ENCODE assay signal across 11 cellular contexts in genomic region chr17:43831633-43832032, GRCh38. TPM values are rescaled to one million over a fixed set of nuclear protein-coding genes. Genes with fewer than 3 reads are reported as not detected.
DNase-seq lines count a peak whose midpoint lies in the region; ATAC-seq and TF ChIP-seq lines count a peak whose summit lies in the region.
"Had no signal": no experiment of that assay in that cellular context is flagged by ENCODE, and none has a peak within 500 bp of the region (broad histone marks: within the 10 kb centered on the region; RNA-seq: fewer than 3 reads in every experiment).

No MANE protein-coding gene starts in this region.

- no peaks in the 10 kb centered on the region for H3K9me2 ChIP-seq in SK-N-SH

- ATAC-seq in SK-N-SH treated with all-trans-retinoic acid at 6 μM for 48 hours (no peak), HG03354 (IDR thresholded peaks at IDR 0.05; ENCODE audit: poor library complexity, severe bottlenecking, unreplicated experiment) (no peak)

- H3K9me3 ChIP-seq in SK-N-SH (no peaks in the 10 kb centered on the region), osteoblast (ENCODE audit: low read depth, low read length) (no peaks in the 10 kb centered on the region)
- H3K9me3 ChIP-seq: adrenal gland had no signal

- H3K4me2 ChIP-seq in SK-N-SH (peak overlapping the region; percentile 93; the same call in 1 of the 2 replicates), osteoblast (ENCODE audit: insufficient read depth, low read length) (no peak overlapping the region)

- H3K4me1 ChIP-seq in SK-N-SH (ENCODE audit: control insufficient read depth in 1 of 2, insufficient read depth in 2 of 2, low read depth in 1 of 2, low read length in 1 of 2) (peaks cover 0 to 9% of the 10 kb centered on the region in 2 experiments; a peak in 1 of 4 replicates), osteoblast (ENCODE audit: insufficient read depth, low read length) (peaks cover 14% of the 10 kb centered on the region)

- TF ChIP-seq CTCF in SK-N-SH (IDR thresholded peaks at IDR 0.05) (no peak), RWPE1 (conservative IDR thresholded peaks at IDR 0.05; ENCODE audit: low read depth) (no peak), osteoblast (IDR thresholded peaks at IDR 0.05; ENCODE audit: extremely low read depth, low read depth, low read length) (no peak)

- DNase-seq in SK-N-SH (no peak), RWPE1 (ENCODE audit: low spot score) (no peak), cardiac septum (ENCODE audit: low spot score) (peak; percentile 83), osteoblast (ENCODE audit: insufficient read length, low spot score, missing footprints) (peak; percentile 76), COR-L47 (lab: John Stamatoyannopoulos, UW) (no peak)
- DNase-seq in stimulated activated CD4-positive, alpha-beta T cell treated with anti-CD3 and anti-CD28 coated beads, Interleukin-4, amount 100 ng/mL, for 24 hours: no peak
- DNase-seq: adrenal gland, small intestine had no signal

- POLR2A ChIA-PET in SK-N-SH (lab: Yijun Ruan, JAX): no interaction called here
- POLR2A ChIA-PET in RWPE1 (lab: Yijun Ruan, JAX; ENCODE audit: low non-redundant PET): interaction anchor here (0.6 kb wide), 1 partner anchor 53 kb away, joined by 3 read pairs; the partner anchor contains the start of gene DUSP3

- H2AFZ ChIP-seq in SK-N-SH (ENCODE audit: low read depth) (no peak overlapping the region), osteoblast (ENCODE audit: low read length) (no peak overlapping the region)

- H3K79me2 ChIP-seq in SK-N-SH (ENCODE audit: insufficient read depth) (peaks cover 10% of the 10 kb centered on the region; the same call in 1 of the 2 replicates), osteoblast (ENCODE audit: insufficient read depth, low read length) (no peaks in the 10 kb centered on the region)

- no peak for TF ChIP-seq RAD21 in SK-N-SH (IDR thresholded peaks at IDR 0.05; ENCODE audit: low read length)

- WGBS in SK-N-SH (ENCODE audit: low lambda C conversion rate): 100% methylated on average over 3 of the region's 8 CpGs

- CTCF ChIA-PET in SK-N-SH (lab: Yijun Ruan, JAX): interaction anchor here (1.0 to 3.7 kb wide), 4 partner anchors 8 to 47 kb away, joined by 3 to 33 read pairs (median 4); partner anchors contain the start of gene CD300LG
- CTCF ChIA-PET in RWPE1 (lab: Yijun Ruan, JAX): interaction anchor here (0.5 kb wide), 1 partner anchor 41 kb away, joined by 8 read pairs; no protein-coding TSS in a partner anchor

- intact Hi-C loops in cardiac septum (cut with DNase I): loop anchor here (5.0 kb wide), 1 partner anchor 54 kb away; the partner anchor contains the start of gene DUSP3

- peaks cover 9 to 30% of the 10 kb centered on the region in 2 experiments for H3K36me3 ChIP-seq in SK-N-SH (replicated peaks in 1 of 2; ENCODE audit: control insufficient read depth in 1 of 2, insufficient read depth in 2 of 2, low read length in 1 of 2)
- peaks cover 12% of the 10 kb centered on the region for H3K36me3 ChIP-seq in osteoblast (ENCODE audit: insufficient read depth, low read length)
- H3K36me3 ChIP-seq: adrenal gland had no signal

- TF ChIP-seq EP300 in SK-N-SH (IDR thresholded peaks at IDR 0.05; ENCODE audit: borderline replicate concordance in 1 of 2, low read depth in 1 of 2, low read length in 1 of 2): no peak

- no peak overlapping the region for H3K4me3 ChIP-seq in SK-N-SH (ENCODE audit: low read depth in 2 of 2, low read length in 1 of 2)
- no peak overlapping the region for H3K4me3 ChIP-seq in osteoblast (ENCODE audit: insufficient read depth, low read length)

- H3K27ac ChIP-seq in SK-N-SH (ENCODE audit: low read depth in 2 of 2, low read length in 1 of 2): no peak overlapping the region
- peak overlapping the region; percentile 70; the same call in 1 of the 2 replicates for H3K27ac ChIP-seq in RWPE1
- H3K27ac ChIP-seq in osteoblast (ENCODE audit: low read depth, low read length): no peak overlapping the region
- H3K27ac ChIP-seq: adrenal gland, KMS-11 had no signal

- H3K27me3 ChIP-seq in SK-N-SH (ENCODE audit: insufficient read depth) (no peaks in the 10 kb centered on the region), osteoblast (ENCODE audit: insufficient read depth, low read length) (no peaks in the 10 kb centered on the region)
- H3K27me3 ChIP-seq: adrenal gland had no signal

- H3K9ac ChIP-seq in SK-N-SH: no peak overlapping the region

- no peaks in the 10 kb centered on the region for H3F3A ChIP-seq in SK-N-SH (replicated peaks; ENCODE audit: insufficient read depth)

- H4K20me1 ChIP-seq in SK-N-SH (ENCODE audit: insufficient read depth) (no peaks in the 10 kb centered on the region), osteoblast (ENCODE audit: insufficient read depth, low read length) (peaks cover 3% of the 10 kb centered on the region)

TF ChIP-seq in SK-N-SH, 30 proteins besides CTCF, POLR2A, EP300 and RAD21 (continues in another document):
- TF ChIP-seq RCOR1 (IDR thresholded peaks at IDR 0.05; ENCODE audit: low read length): no peak
- TF ChIP-seq MEF2A (IDR thresholded peaks at IDR 0.05; ENCODE audit: borderline replicate concordance, low read depth): no peak
- no peak for TF ChIP-seq FOXJ3 (CRISPR knock-in tag; IDR thresholded peaks at IDR 0.05)
- no peak for TF ChIP-seq JUND (IDR thresholded peaks at IDR 0.05)
- TF ChIP-seq PBX3 (IDR thresholded peaks at IDR 0.05): no peak
- no peak for TF ChIP-seq EZH2phosphoT487 (IDR thresholded peaks at IDR 0.05; ENCODE audit: borderline replicate concordance, low read depth)
- TF ChIP-seq GABPA (IDR thresholded peaks at IDR 0.05; ENCODE audit: low read depth): no peak
- no peak for TF ChIP-seq NRF1 (IDR thresholded peaks at IDR 0.05; ENCODE audit: low read depth, low read length)
- TF ChIP-seq, protein P1, sequence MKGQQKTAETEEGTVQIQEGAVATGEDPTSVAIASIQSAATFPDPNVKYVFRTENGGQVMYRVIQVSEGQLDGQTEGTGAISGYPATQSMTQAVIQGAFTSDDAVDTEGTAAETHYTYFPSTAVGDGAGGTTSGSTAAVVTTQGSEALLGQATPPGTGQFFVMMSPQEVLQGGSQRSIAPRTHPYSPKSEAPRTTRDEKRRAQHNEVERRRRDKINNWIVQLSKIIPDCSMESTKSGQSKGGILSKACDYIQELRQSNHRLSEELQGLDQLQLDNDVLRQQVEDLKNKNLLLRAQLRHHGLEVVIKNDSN (IDR thresholded peaks at IDR 0.05; ENCODE audit: borderline replicate concordance, low read depth): no peak

TF ChIP-seq in SK-N-SH treated with all-trans-retinoic acid at 6 μM for 48 hours, 23 proteins besides CTCF, POLR2A, EP300 and RAD21:
- TF ChIP-seq ESRRG (CRISPR knock-in tag; IDR thresholded peaks at IDR 0.05) (no peak), ZFP30 (CRISPR knock-in tag; IDR thresholded peaks at IDR 0.05) (no peak), GLIS3 (CRISPR knock-in tag; IDR thresholded peaks at IDR 0.05) (no peak), ARNTL (CRISPR knock-in tag; IDR thresholded peaks at IDR 0.05; ENCODE audit: borderline replicate concordance, low read depth) (no peak), SNAI2 (CRISPR knock-in tag; IDR thresholded peaks at IDR 0.05) (no peak), TCF4 (CRISPR knock-in tag; IDR thresholded peaks at IDR 0.05; ENCODE audit: borderline replicate concordance) (no peak), ISL1 (CRISPR knock-in tag; IDR thresholded peaks at IDR 0.05) (no peak)

RNA-seq across cellular contexts. Expression of gene MPP3, which starts 1.3 kb away (rescaled TPM):
- polyA plus RNA-seq in SK-N-SH (2012; rRNA removed): 12.5 and 14.1 TPM in 2 replicates
- 3.9 and 6.1 TPM in 2 replicates for polyA plus RNA-seq in SK-N-SH (2012; cell fraction: cytosol; rRNA removed)
- 77.4 and 80.4 TPM in 2 replicates for polyA plus RNA-seq in SK-N-SH (2012; cell fraction: nucleus; rRNA removed)
- total RNA-seq in cardiac septum (20.0 TPM), osteoblast (6.2 and 7.1 TPM in 2 replicates)

RNA-seq across cellular contexts. Expression of gene CD300LG, which starts 15.3 kb away (rescaled TPM):
- not detected in 2 replicates for polyA plus RNA-seq in SK-N-SH (2012; rRNA removed)
- polyA plus RNA-seq in SK-N-SH (2012; cell fraction: cytosol; rRNA removed): not detected in 2 replicates
- polyA plus RNA-seq in SK-N-SH (2012; cell fraction: nucleus; rRNA removed): not detected in 2 replicates
- total RNA-seq in cardiac septum (13.7 TPM), osteoblast (not detected in 2 replicates)

RNA-seq across cellular contexts. Expression of gene CFAP97D1, which starts 51.4 kb away (rescaled TPM):
- 0.02 TPM in 2 replicates for polyA plus RNA-seq in SK-N-SH (2012; rRNA removed)
- 0.03 TPM in 1 of 2 replicates, not detected in the other for polyA plus RNA-seq in SK-N-SH (2012; cell fraction: cytosol; rRNA removed)
- polyA plus RNA-seq in SK-N-SH (2012; cell fraction: nucleus; rRNA removed): 0.01 and 0.04 TPM in 2 replicates
- total RNA-seq in cardiac septum: not detected
- total RNA-seq in osteoblast: under 0.01 TPM in 1 of 2 replicates, not detected in the other
- polyA plus RNA-seq: adrenal gland, small intestine had no signal

RNA-seq across cellular contexts. Expression of gene DUSP3, which starts 52.9 kb away (rescaled TPM):
- 31.5 and 39.7 TPM in 2 replicates for polyA plus RNA-seq in SK-N-SH (2012; rRNA removed)
- polyA plus RNA-seq in SK-N-SH (2012; cell fraction: cytosol; rRNA removed): 28.3 and 29.9 TPM in 2 replicates
- polyA plus RNA-seq in SK-N-SH (2012; cell fraction: nucleus; rRNA removed): 45.7 and 61.0 TPM in 2 replicates
- total RNA-seq in cardiac septum: 224 TPM
- total RNA-seq in osteoblast: 67.8 and 68.8 TPM in 2 replicates

Comparison
In these comparisons a context has a peak if more than half of its experiments do, and no peak if none do; other contexts are left out.
1. DNase-seq: peak in cardiac septum (single experiment) and osteoblast (single experiment); none in SK-N-SH (single experiment), RWPE1 (single experiment), stimulated activated CD4-positive, alpha-beta T cell treated with anti-CD3 and anti-CD28 coated beads, Interleukin-4, amount 100 ng/mL, for 24 hours (single experiment) and COR-L47 (single experiment).
2. RNA of gene CD300LG, which starts 15.3 kb away (total RNA-seq): 13.7 TPM in cardiac septum (single experiment); not detected in osteoblast; every median in the first group is over 10 times any median in the second.